In genomic region chr9:98186236-98186635, GRCh38 we compare ENCODE assay signal across 2 cellular contexts.
TF ChIP-seq lines count a peak whose summit lies in the region.

No MANE protein-coding gene starts in this region.

TF ChIP-seq in HepG2, 621 proteins besides CTCF, POLR2A, EP300 and RAD21:
- TF ChIP-seq YEATS2 (CRISPR knock-in tag; IDR thresholded peaks at IDR 0.05; ENCODE audit: borderline replicate concordance) = no peak
- TF ChIP-seq ZNF629 (CRISPR knock-in tag; conservative IDR thresholded peaks at IDR 0.05) = peak; percentile 72

TF ChIP-seq in K562, 482 proteins besides CTCF, POLR2A, EP300 and RAD21:
- TF ChIP-seq KDM1A (IDR thresholded peaks at IDR 0.05) = peak; percentile 58 to 86
- no peak for TF ChIP-seq E2F3 (CRISPR knock-in tag; IDR thresholded peaks at IDR 0.05)
- TF ChIP-seq RBM25 (IDR thresholded peaks at IDR 0.05; ENCODE audit: low read depth, low read length, severe bottlenecking) = peak; percentile 94
- TF ChIP-seq C11orf30 (IDR thresholded peaks at IDR 0.05; ENCODE audit: low read depth) = no peak
- peak; percentile 86 for TF ChIP-seq BCOR (IDR thresholded peaks at IDR 0.05)
